In genomic region chr12:2890388-2891239, GRCh38 we compare ENCODE assay signal across 1 cellular context.
A peak's percentile ranks its signal among the peaks of the same experiment; 100 is the strongest.
TF ChIP-seq lines count a peak whose summit lies in the region.

Gene TULP3 (plus strand): TSS chr12:2890891. CDS start chr12:2890948, 57 bp downstream.

TF ChIP-seq in HepG2, 621 proteins besides CTCF, POLR2A, EP300 and RAD21 (continued from another document and continues in another):
- TF ChIP-seq GRHL1 (CRISPR knock-in tag; conservative IDR thresholded peaks at IDR 0.05) (no peak), ZNF10 (CRISPR knock-in tag; IDR thresholded peaks at IDR 0.05; ENCODE audit: borderline replicate concordance, low read depth) (no peak), GMEB2 (CRISPR knock-in tag; IDR thresholded peaks at IDR 0.05; ENCODE audit: low read depth) (no peak; the same call in 1 of the 2 replicates), ZNF660 (CRISPR knock-in tag; IDR thresholded peaks at IDR 0.05; ENCODE audit: borderline replicate concordance, low read depth) (no peak), SMC3 (IDR thresholded peaks at IDR 0.05; ENCODE audit: low read length) (no peak), POGK (CRISPR knock-in tag; conservative IDR thresholded peaks at IDR 0.05) (no peak; the same call in 1 of the 2 replicates), ZSCAN9 (CRISPR knock-in tag; IDR thresholded peaks at IDR 0.05; ENCODE audit: borderline replicate concordance) (peak; percentile 42; the same call in 1 of the 2 replicates), U2AF1 (optimal IDR thresholded peaks at IDR 0.05; ENCODE audit: low read depth, low read length) (no peak), ZNF326 (CRISPR knock-in tag; IDR thresholded peaks at IDR 0.05; ENCODE audit: borderline replicate concordance) (no peak), ZNF382 (CRISPR knock-in tag; IDR thresholded peaks at IDR 0.05; ENCODE audit: borderline replicate concordance) (no peak), PBX3 (CRISPR knock-in tag; IDR thresholded peaks at IDR 0.05; ENCODE audit: borderline replicate concordance) (no peak), SP2 (CRISPR knock-in tag; IDR thresholded peaks at IDR 0.05) (peak; percentile 91), NFE2 (CRISPR knock-in tag; IDR thresholded peaks at IDR 0.05) (no peak), ZNF230 (CRISPR knock-in tag; IDR thresholded peaks at IDR 0.05) (peak; percentile 86; the same call in 1 of the 2 replicates), MIXL1 (CRISPR knock-in tag; IDR thresholded peaks at IDR 0.05) (no peak), ZNF30 (CRISPR knock-in tag; IDR thresholded peaks at IDR 0.05) (peak; percentile 91; the same call in 1 of the 2 replicates), SNAPC4 (CRISPR knock-in tag; IDR thresholded peaks at IDR 0.05) (no peak), SNAPC2 (CRISPR knock-in tag; IDR thresholded peaks at IDR 0.05) (no peak; the same call in 1 of the 2 replicates), ZFY (CRISPR knock-in tag; IDR thresholded peaks at IDR 0.05) (peak; percentile 80), TAF15 (IDR thresholded peaks at IDR 0.05; ENCODE audit: low read depth, low read length, poor library complexity, severe bottlenecking) (peak; percentile 72), TFAP4 (IDR thresholded peaks at IDR 0.05; ENCODE audit: borderline replicate concordance, low read depth) (no peak), SOX5 (CRISPR knock-in tag; IDR thresholded peaks at IDR 0.05; ENCODE audit: borderline replicate concordance) (0 out of 2 replicates have a peak, but pooled peaks have one; percentile 34), ETS1 (CRISPR knock-in tag; IDR thresholded peaks at IDR 0.05) (no peak), POLR2AphosphoS2 (IDR thresholded peaks at IDR 0.05; ENCODE audit: low read depth, low read length) (no peak), LCORL (IDR thresholded peaks at IDR 0.05) (no peak), LCORL (CRISPR knock-in tag; IDR thresholded peaks at IDR 0.05) (peak; percentile 85), CERS6 (CRISPR knock-in tag; IDR thresholded peaks at IDR 0.05) (no peak), SRY (CRISPR knock-in tag; IDR thresholded peaks at IDR 0.05) (no peak), ZNF549 (CRISPR knock-in tag; IDR thresholded peaks at IDR 0.05) (no peak), ZNF441 (CRISPR knock-in tag; IDR thresholded peaks at IDR 0.05; ENCODE audit: borderline replicate concordance) (no peak; the same call in 1 of the 2 replicates), SIX4 (CRISPR knock-in tag; IDR thresholded peaks at IDR 0.05) (0 out of 2 replicates have a peak, but pooled peaks have one; percentile 50), KDM5B (CRISPR knock-in tag; IDR thresholded peaks at IDR 0.05; ENCODE audit: borderline replicate concordance) (peak; percentile 69; the same call in 1 of the 2 replicates), CREBL2 (CRISPR knock-in tag; IDR thresholded peaks at IDR 0.05; ENCODE audit: borderline replicate concordance) (no peak; the same call in 1 of the 2 replicates), ZFP62 (CRISPR knock-in tag; IDR thresholded peaks at IDR 0.05) (no peak), ZNF746 (CRISPR knock-in tag; IDR thresholded peaks at IDR 0.05) (peak; percentile 25; the same call in 1 of the 2 replicates), GABPA (IDR thresholded peaks at IDR 0.05; ENCODE audit: low read depth, low read length) (no peak), GABPA (CRISPR knock-in tag; IDR thresholded peaks at IDR 0.05; ENCODE audit: low read depth) (no peak), ATF4 (CRISPR knock-in tag; IDR thresholded peaks at IDR 0.05) (no peak; a peak in 1 of 4 replicates), ZNF816 (CRISPR knock-in tag; IDR thresholded peaks at IDR 0.05; ENCODE audit: borderline replicate concordance) (0 out of 2 replicates have a peak, but pooled peaks have one; percentile 23), ZNF609 (CRISPR knock-in tag; IDR thresholded peaks at IDR 0.05; ENCODE audit: borderline replicate concordance) (peak; percentile 68)
